In genomic region chr6:30683980-30684338, GRCh38 we compare ENCODE assay signal across 8 cellular contexts. TPM values are rescaled to one million over a fixed set of nuclear protein-coding genes. Genes with fewer than 3 reads are reported as not detected.
DNase-seq lines count a peak whose midpoint lies in the region; ATAC-seq and TF ChIP-seq lines count a peak whose summit lies in the region.

No MANE protein-coding gene starts in this region.

- in situ Hi-C loops in mammary epithelial cell (cut with MboI; ENCODE audit: low sequenced_read_pairs in 2 of 2): loop anchor here (5.0 kb wide), 1 partner anchor 38 kb away; the partner anchor contains the start of gene TUBB (in 2 of the 2)

- peak overlapping the region; percentile 83 for H3K9ac ChIP-seq in mammary epithelial cell (ENCODE audit: insufficient read depth, low read length)

- H2AFZ ChIP-seq in mammary epithelial cell (ENCODE audit: low read depth, low read length): no peak overlapping the region

- peaks cover 96% of the 10 kb centered on the region for H3K79me2 ChIP-seq in mammary epithelial cell (ENCODE audit: insufficient read depth, low read length)

- H3K4me2 ChIP-seq in mammary epithelial cell (ENCODE audit: insufficient read depth, low read depth, low read length): peak overlapping the region; percentile 90

- H3K4me3 ChIP-seq in mammary epithelial cell (replicated peaks in 1 of 3; ENCODE audit: insufficient read depth in 1 of 3, low read depth in 2 of 3, low read length in 3 of 3) (peak overlapping the region; percentile 77 to 88 (median 83)), mononuclear cell (ENCODE audit: low read length) (peak overlapping the region; percentile 94)

- no peaks in the 10 kb centered on the region for H3K9me3 ChIP-seq in mammary epithelial cell (replicated peaks; ENCODE audit: insufficient read depth, low read length)
- H3K9me3 ChIP-seq in mononuclear cell (ENCODE audit: low read depth, low read length): no peaks in the 10 kb centered on the region

- DNase-seq in left cardiac atrium (peak; percentile 21), Right ventricle myocardium superior (no peak), mammary epithelial cell (peak; percentile 20), H4 (ENCODE audit: low spot score) (no peak), kidney glomerular epithelial cell (lab: John Stamatoyannopoulos, UW) (no peak)

- H3K27me3 ChIP-seq in mammary epithelial cell (ENCODE audit: insufficient read depth, low read length) (no peaks in the 10 kb centered on the region), mononuclear cell (ENCODE audit: insufficient read depth, low read length) (no peaks in the 10 kb centered on the region)

- no peaks in the 10 kb centered on the region for H4K20me1 ChIP-seq in mammary epithelial cell (ENCODE audit: insufficient read depth, low read length)

- intact Hi-C loops in left cardiac atrium (cut with DNase I): no loop called here
- intact Hi-C loops in Right ventricle myocardium superior (cut with DNase I): no loop called here
- intact Hi-C loops in mammary epithelial cell (cut with micrococcal nuclease): loop anchor here (1.0 to 5.0 kb wide), 3 partner anchors 11 to 143 kb away; no protein-coding TSS in a partner anchor

- ATAC-seq in left cardiac atrium (no peak), Right ventricle myocardium superior (ENCODE audit: poor library complexity) (no peak), HG02623 (IDR thresholded peaks at IDR 0.05; ENCODE audit: unreplicated experiment) (no peak), HG02642 (IDR thresholded peaks at IDR 0.05; ENCODE audit: poor library complexity, unreplicated experiment) (no peak)

- 5% methylated on average over 2 of the region's 2 CpGs for WGBS in mammary epithelial cell (ENCODE audit: low coverage, missing lambda C conversion rate)

- H3K4me1 ChIP-seq in mammary epithelial cell (ENCODE audit: insufficient read depth, low read length): peaks cover 49% of the 10 kb centered on the region
- H3K4me1 ChIP-seq in mononuclear cell (ENCODE audit: insufficient read depth, low read length): peaks cover 44% of the 10 kb centered on the region

- TF ChIP-seq CTCF in mammary epithelial cell (conservative IDR thresholded peaks at IDR 0.05 in 1 of 2, IDR thresholded peaks at IDR 0.05 in 1 of 2; ENCODE audit: extremely low read depth in 1 of 2, insufficient read depth in 1 of 2, low read depth in 1 of 2, low read length in 2 of 2): no peak

- peak overlapping the region; percentile 51 for H3K27ac ChIP-seq in mammary epithelial cell (ENCODE audit: insufficient read depth, low read depth, low read length)

- H3K36me3 ChIP-seq in mammary epithelial cell (ENCODE audit: insufficient read depth, low read length): no peaks in the 10 kb centered on the region

- no TSS peak for BruUV-seq in mammary epithelial cell (replicated peaks; lab: Mats Ljungman, UMichigan)

- dilution Hi-C loops in mammary epithelial cell (cut with HindIII; ENCODE audit: low sequenced_read_pairs): loop anchor here (5.0 to 10.0 kb wide), 2 partner anchors 98 to 391 kb away; no protein-coding TSS in a partner anchor

- CTCF ChIA-PET in mammary epithelial cell (lab: Charles Lee; ENCODE audit: low non-redundant PET): no interaction called here

RNA-seq across cellular contexts. Expression of gene PPP1R18, which starts 2.5 kb away (rescaled TPM):
- total RNA-seq in left cardiac atrium (10 to 100 TPM; 28.0 to 36.8 TPM), Right ventricle myocardium superior (13.4 TPM), mammary epithelial cell (100 to 1,000 TPM in 1 of 2 donors, 10 to 100 TPM in 1; 35.2 to 106 TPM), mononuclear cell (81.8 TPM)
- polyA plus RNA-seq in mammary epithelial cell: 89.4 TPM
- 245 TPM for polyA minus RNA-seq in mammary epithelial cell
- total RNA-seq in H4 (2014; rRNA removed; shearing (Covaris generic)): 49.9 and 50.9 TPM in 2 replicates

RNA-seq across cellular contexts. Expression of gene NRM, which starts 6.8 kb away (rescaled TPM):
- total RNA-seq in left cardiac atrium (1 to 10 TPM; 5.3 to 6.3 TPM), Right ventricle myocardium superior (3.2 TPM), mammary epithelial cell (10 to 100 TPM in 1 of 2 donors, 1 to 10 TPM in 1; 2.3 to 13.2 TPM), mononuclear cell (4.5 TPM)
- polyA plus RNA-seq in mammary epithelial cell: 26.2 TPM
- polyA minus RNA-seq in mammary epithelial cell: 25.5 TPM
- total RNA-seq in H4 (2014; rRNA removed; shearing (Covaris generic)): 15.0 and 20.1 TPM in 2 replicates

RNA-seq across cellular contexts. Expression of gene DHX16, which starts 11.2 kb away (rescaled TPM):
- total RNA-seq in left cardiac atrium: 10 to 100 TPM; 17.6 to 18.6 TPM
- 20.5 TPM for total RNA-seq in Right ventricle myocardium superior
- 10 to 100 TPM; 26.0 to 30.9 TPM for total RNA-seq in mammary epithelial cell
- 34.8 TPM for polyA plus RNA-seq in mammary epithelial cell
- 60.9 TPM for polyA minus RNA-seq in mammary epithelial cell
- total RNA-seq in mononuclear cell: 8.2 TPM
- total RNA-seq in H4 (2014; rRNA removed; shearing (Covaris generic)): 29.9 and 32.6 TPM in 2 replicates

RNA-seq across cellular contexts. Expression of gene MDC1, which starts 33.1 kb away (rescaled TPM):
- 10 to 100 TPM; 19.1 to 25.6 TPM for total RNA-seq in left cardiac atrium
- 16.4 TPM for total RNA-seq in Right ventricle myocardium superior
- 10 to 100 TPM; 12.8 to 36.7 TPM for total RNA-seq in mammary epithelial cell
- 10.7 TPM for polyA plus RNA-seq in mammary epithelial cell
- 62.3 TPM for polyA minus RNA-seq in mammary epithelial cell
- 6.4 TPM for total RNA-seq in mononuclear cell
- 7.8 and 8.7 TPM in 2 replicates for total RNA-seq in H4 (2014; rRNA removed; shearing (Covaris generic))

RNA-seq across cellular contexts. Expression of gene TUBB, which starts 36.2 kb away (rescaled TPM):
- total RNA-seq in left cardiac atrium (100 to 1,000 TPM; 276 to 303 TPM), Right ventricle myocardium superior (179 TPM), mammary epithelial cell (100 to 1,000 TPM; 400 to 787 TPM), mononuclear cell (99.5 TPM)
- polyA plus RNA-seq in mammary epithelial cell: 1,634 TPM
- polyA minus RNA-seq in mammary epithelial cell: 1,336 TPM
- 1,333 and 1,508 TPM in 2 replicates for total RNA-seq in H4 (2014; rRNA removed; shearing (Covaris generic))

Comparison
In these comparisons a context has a peak if more than half of its experiments do, and no peak if none do; other contexts are left out.
1. DNase-seq: peak in left cardiac atrium (single experiment) and mammary epithelial cell (single experiment); none in Right ventricle myocardium superior (single experiment), H4 (single experiment) and kidney glomerular epithelial cell (single experiment).